ENCODE assay signal across 11 cellular contexts in the genomic region with DNA sequence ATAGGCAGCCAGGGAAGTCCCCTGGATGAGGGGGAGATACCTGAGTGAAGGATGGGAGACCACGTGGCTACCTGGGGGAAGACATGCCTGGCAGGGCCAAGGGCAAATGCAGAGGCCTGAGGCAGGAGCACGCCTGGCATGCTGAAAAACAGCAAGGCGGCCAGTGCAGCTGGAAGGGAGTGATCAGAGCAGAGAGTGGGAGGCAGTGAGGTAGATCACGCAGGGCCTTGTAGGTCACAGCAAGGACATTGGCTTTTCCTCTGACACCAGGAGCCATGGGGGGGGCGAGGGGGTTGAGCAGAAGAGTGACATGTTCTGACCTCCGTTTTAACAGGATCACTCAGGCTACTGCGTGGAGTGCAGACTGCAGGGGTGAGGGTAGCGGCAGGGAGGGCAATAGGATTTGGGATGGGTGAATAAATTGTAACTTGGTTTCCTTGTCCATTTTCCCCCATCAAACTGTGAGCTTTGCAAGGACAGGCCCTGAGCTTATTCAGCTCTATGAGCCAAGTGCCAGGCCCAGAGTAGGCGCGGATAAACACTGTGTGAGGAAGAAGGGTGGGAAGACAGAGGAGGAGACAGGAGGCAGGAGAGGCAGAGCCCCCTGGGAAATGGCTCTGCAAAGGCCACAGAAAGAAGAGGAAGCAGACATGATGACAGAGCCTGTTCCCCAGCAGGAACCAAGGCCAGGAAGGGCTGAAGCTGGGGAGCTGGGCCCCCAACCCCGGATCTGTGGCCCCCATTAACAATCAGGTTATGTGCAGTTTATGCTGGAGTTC. TPM values are rescaled to one million over a fixed set of nuclear protein-coding genes. Genes with fewer than 3 reads are reported as not detected.
DNase-seq lines count a peak whose midpoint lies in the region; ATAC-seq and TF ChIP-seq lines count a peak whose summit lies in the region.
"Had no signal": no experiment of that assay in that cellular context is flagged by ENCODE, and none has a peak within 500 bp of the region (broad histone marks: within the 10 kb centered on the region; RNA-seq: fewer than 3 reads in every experiment).

No MANE protein-coding gene starts in this region.

- no peak for ATAC-seq in GM21717 (IDR thresholded peaks at IDR 0.05; ENCODE audit: unreplicated experiment)

- DNase-seq in SKM-1 treated with dmso at 0.1 percent for 144 hours (lab: John Stamatoyannopoulos, UW; ENCODE audit: unreplicated experiment) (peak; percentile 43), SKM-1 (lab: John Stamatoyannopoulos, UW; ENCODE audit: unreplicated experiment) (no peak), RWPE1 (ENCODE audit: low spot score) (no peak), cardiac muscle cell (ENCODE audit: low read depth in 1 of 2, low spot score in 1 of 2) (no peak), spleen (no peak), HT-29 (ENCODE audit: low spot score) (no peak), NCI-H1694 treated with DMSO at 0.1 percent for 48 hours (lab: John Stamatoyannopoulos, UW) (no peak)
- DNase-seq: ACHN; activated T-cell treated with anti-CD3 and anti-CD28 coated beads, Interleukin-2, amount 50 U/mL, for 1 hour; NCI-H187 treated with DMSO at 0.1 percent for 48 hours had no signal

- TF ChIP-seq CTCF in RWPE1 (conservative IDR thresholded peaks at IDR 0.05; ENCODE audit: low read depth) = no peak
- no peak for TF ChIP-seq CTCF in cardiac muscle cell (IDR thresholded peaks at IDR 0.05; ENCODE audit: low read depth, low read length)
- no peak for TF ChIP-seq CTCF in spleen (IDR thresholded peaks at IDR 0.05 in 8 of 11, conservative IDR thresholded peaks at IDR 0.05 in 3 of 11)

- 62 to 68% (median 65%) methylated on average over 11 of the region's 11 CpGs for WGBS in spleen, 5 donors

- CTCF ChIA-PET in RWPE1 (lab: Yijun Ruan, JAX) = interaction anchor here (0.8 kb wide), 1 partner anchor 14 kb away, joined by 4 read pairs; no protein-coding TSS in a partner anchor

- H3K4me1 ChIP-seq in cardiac muscle cell (ENCODE audit: low read depth) (peaks cover 18% of the 10 kb centered on the region), spleen (peaks cover 20 to 64% (median 43%) of the 10 kb centered on the region in 6 donors)

- H3K36me3 ChIP-seq in cardiac muscle cell (no peaks in the 10 kb centered on the region), spleen (no peaks in the 10 kb centered on the region)

- intact Hi-C loops in spleen (cut with DNase I; ENCODE audit: low total_unique reads) = no loop called here

- TF ChIP-seq POLR2A in spleen (IDR thresholded peaks at IDR 0.05) = no peak

- POLR2A ChIA-PET in RWPE1 (lab: Yijun Ruan, JAX; ENCODE audit: low non-redundant PET) = interaction anchor here (0.5 kb wide), 1 partner anchor 313 kb away, joined by 3 read pairs; no protein-coding TSS in a partner anchor

- H3K27me3 ChIP-seq in cardiac muscle cell = no peaks in the 10 kb centered on the region
- no peaks in the 10 kb centered on the region for H3K27me3 ChIP-seq in spleen (replicated peaks in 1 of 7)

- H3K27ac ChIP-seq in RWPE1 (peak overlapping the region; percentile 63), cardiac muscle cell (peak overlapping the region; percentile 82), spleen (peak overlapping the region; percentile 13 to 78 (median 65))

- H3K9me3 ChIP-seq in cardiac muscle cell (ENCODE audit: low read depth) (no peaks in the 10 kb centered on the region), spleen (no peaks in the 10 kb centered on the region)

- H3K4me3 ChIP-seq in cardiac muscle cell (no peak overlapping the region), spleen (no peak overlapping the region)

RNA-seq across cellular contexts. Expression of gene IFI6, which starts 16.7 kb away (rescaled TPM):
- total RNA-seq in cardiac muscle cell = 30.4 and 36.5 TPM in 2 replicates
- 35.2 and 56.2 TPM in 2 replicates for polyA plus RNA-seq in cardiac muscle cell
- total RNA-seq in spleen = 10 to 100 TPM; 41.6 to 85.8 (median 48.6) TPM
- 10 to 100 TPM; 50.7 to 85.5 (median 74.7) TPM for polyA plus RNA-seq in spleen
- total RNA-seq in HT-29 (2014; rRNA removed; shearing (Covaris generic)) = 84.5 and 178 TPM in 2 replicates

RNA-seq across cellular contexts. Expression of gene FGR, which starts 20.4 kb away (rescaled TPM):
- total RNA-seq in cardiac muscle cell = not detected in 2 replicates
- polyA plus RNA-seq in cardiac muscle cell = 0.14 and 0.18 TPM in 2 replicates
- 100 to 1,000 TPM in 6 of 7 donors, 10 to 100 TPM in 1; 90.5 to 249 (median 134) TPM for total RNA-seq in spleen
- polyA plus RNA-seq in spleen = 10 to 100 TPM; 44.7 to 94.2 (median 78.6) TPM
- total RNA-seq in HT-29 (2014; rRNA removed; shearing (Covaris generic)) = not detected in 2 replicates

RNA-seq across cellular contexts. Expression of gene AHDC1, which starts 51.4 kb away (rescaled TPM):
- total RNA-seq in cardiac muscle cell = 31.0 and 58.1 TPM in 2 replicates
- polyA plus RNA-seq in cardiac muscle cell = 16.3 and 21.1 TPM in 2 replicates
- total RNA-seq in spleen = 100 to 1,000 TPM in 1 of 7 donors, 10 to 100 TPM in 6; 35.1 to 104 (median 54.6) TPM
- 10 to 100 TPM in 1 of 3 donors, 1 to 10 TPM in 2; 3.2 to 24.2 (median 4.3) TPM for polyA plus RNA-seq in spleen
- total RNA-seq in HT-29 (2014; rRNA removed; shearing (Covaris generic)) = 12.2 and 20.4 TPM in 2 replicates

Comparison
In these comparisons a context has a peak if more than half of its experiments do, and no peak if none do; other contexts are left out.
1. RNA of gene FGR, which starts 20.4 kb away (total RNA-seq): 90.5 to 249 TPM in spleen; not detected in cardiac muscle cell and not detected in HT-29; every median in the first group is over 10 times any median in the second.
2. Peak in every context shown above with its lines, with median percentiles within 50 percentile points of each other: H3K27ac ChIP-seq.